11 cellular contexts compared by ENCODE assay signal in the genomic region with DNA sequence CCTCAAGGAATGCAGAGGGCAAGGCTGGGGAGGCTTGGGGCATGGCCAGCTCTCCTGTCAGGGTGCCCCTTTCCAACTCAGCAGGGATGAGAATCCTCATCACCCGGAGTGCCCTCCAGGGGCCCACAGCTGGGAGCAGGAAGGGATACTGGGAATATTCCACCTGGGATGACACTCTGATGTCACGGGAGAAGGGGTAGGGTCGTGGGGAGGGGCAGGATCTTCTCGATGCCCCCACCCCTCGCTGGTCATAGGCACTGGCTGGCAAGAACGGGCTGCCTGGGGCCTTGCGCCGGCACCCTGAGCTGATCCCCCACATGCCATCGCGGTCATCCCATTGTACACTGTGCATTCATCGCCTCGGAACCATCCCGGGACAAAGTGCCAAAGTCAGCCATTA. TPM values are rescaled to one million over a fixed set of nuclear protein-coding genes. Genes with fewer than 3 reads are reported as not detected.
A peak's percentile ranks its signal among the peaks of the same experiment; 100 is the strongest.
DNase-seq lines count a peak whose midpoint lies in the region; ATAC-seq and TF ChIP-seq lines count a peak whose summit lies in the region.
"Had no signal": no experiment of that assay in that cellular context is flagged by ENCODE, and none has a peak within 500 bp of the region (broad histone marks: within the 10 kb centered on the region; RNA-seq: fewer than 3 reads in every experiment).

No MANE protein-coding gene starts in this region.

- DNase-seq in heart right ventricle (no peak), Right ventricle myocardium inferior (ENCODE audit: missing footprints) (no peak), HCT116 (ENCODE audit: low read depth, low spot score) (no peak), mesenchymal stem cell (no peak), testis (no peak), upper lobe of right lung (no peak)
- DNase-seq in stimulated activated CD4-positive, alpha-beta T cell treated with anti-CD3 and anti-CD28 coated beads, Interleukin-15, amount 100 ng/mL, for 24 hours = no peak
- DNase-seq: DMS153 had no signal

- no peaks in the 10 kb centered on the region for H4K20me1 ChIP-seq in HCT116 (ENCODE audit: insufficient read depth)

- BruUV-seq in HCT116 (replicated peaks; lab: Mats Ljungman, UMichigan) = no TSS peak

- H3K4me1 ChIP-seq in heart right ventricle = peaks cover 0 to 10% (median 0%) of the 10 kb centered on the region in 9 donors
- H3K4me1 ChIP-seq in HCT116 (ENCODE audit: control insufficient read depth in 1 of 2, insufficient read depth in 2 of 2, low read length in 2 of 2) = no peaks in the 10 kb centered on the region
- H3K4me1 ChIP-seq in mesenchymal stem cell (ENCODE audit: control insufficient read depth, insufficient read depth, low read depth, low read length) = peaks cover 13% of the 10 kb centered on the region
- peaks cover 7% of the 10 kb centered on the region for H3K4me1 ChIP-seq in testis
- no peaks in the 10 kb centered on the region for H3K4me1 ChIP-seq in upper lobe of right lung

- H3K4ac ChIP-seq in mesenchymal stem cell (ENCODE audit: low read depth in 1 of 2, low read length in 2 of 2) = no peak overlapping the region

- H2AFZ ChIP-seq in HCT116 (ENCODE audit: low read depth, low read length, poor library complexity, severe bottlenecking) (no peak overlapping the region), mesenchymal stem cell (ENCODE audit: low read depth, low read length) (no peak overlapping the region)

- H3K27me3 ChIP-seq in heart right ventricle (no peaks in the 10 kb centered on the region), HCT116 (ENCODE audit: insufficient read depth, low read length) (peaks cover 18% of the 10 kb centered on the region; the same call in 1 of the 2 replicates), mesenchymal stem cell (ENCODE audit: control insufficient read depth in 1 of 2, insufficient read depth in 1 of 2, low read length in 2 of 2) (peaks cover 8 to 14% of the 10 kb centered on the region in 2 experiments), testis (no peaks in the 10 kb centered on the region), upper lobe of right lung (no peaks in the 10 kb centered on the region)

- no peak overlapping the region for H3K23ac ChIP-seq in mesenchymal stem cell (ENCODE audit: low read length in 2 of 2)

- peak overlapping the region; percentile 18 for H2AK5ac ChIP-seq in mesenchymal stem cell (ENCODE audit: low read length, severe bottlenecking)

- H2BK12ac ChIP-seq in mesenchymal stem cell (ENCODE audit: low read length in 2 of 2) = peak overlapping the region in 1 of 2 experiments; percentile 10

- H3K9me3 ChIP-seq in heart right ventricle (peaks cover 0 to 3% (median 0%) of the 10 kb centered on the region in 11 donors), HCT116 (ENCODE audit: control insufficient read depth in 1 of 2, insufficient read depth in 1 of 2, low read depth in 1 of 2, low read length in 2 of 2) (no peaks in the 10 kb centered on the region), mesenchymal stem cell (ENCODE audit: control insufficient read depth, low read length) (no peaks in the 10 kb centered on the region), testis (no peaks in the 10 kb centered on the region), upper lobe of right lung (no peaks in the 10 kb centered on the region)

- H3K4me2 ChIP-seq in HCT116 (ENCODE audit: low read length) (no peak overlapping the region), mesenchymal stem cell (ENCODE audit: low read length, poor library complexity, severe bottlenecking) (no peak overlapping the region)

- H2BK15ac ChIP-seq in mesenchymal stem cell (ENCODE audit: low read depth, poor library complexity, severe bottlenecking) = no peak overlapping the region

- intact Hi-C loops in heart right ventricle (cut with DNase I) (loop anchor here (1.0 to 10.0 kb wide), 16 partner anchors 93 to 1008 kb away; partner anchors contain the start of gene THBD (in 1 of the 10)), Right ventricle myocardium inferior (cut with DNase I) (loop anchor here (1.0 to 5.0 kb wide), 3 partner anchors 93 to 649 kb away; no protein-coding TSS in a partner anchor), HCT116 (cut with micrococcal nuclease) (loop anchor here (1.0 to 5.0 kb wide), 2 partner anchors 649 to 1003 kb away; no protein-coding TSS in a partner anchor), testis (cut with DNase I; ENCODE audit: low total_unique reads) (loop anchor here (10.0 kb wide), 2 partner anchors 295 to 645 kb away; partner anchors contain the start of gene THBD), upper lobe of right lung (cut with DNase I) (loop anchor here (5.0 to 10.0 kb wide), 2 partner anchors 95 to 643 kb away; no protein-coding TSS in a partner anchor)

- TF ChIP-seq POLR2A in HCT116 (IDR thresholded peaks at IDR 0.05; ENCODE audit: borderline replicate concordance, extremely low read depth, insufficient read depth, insufficient read length) (no peak), testis (IDR thresholded peaks at IDR 0.05) (no peak)

- peak overlapping the region; percentile 1 for H2BK5ac ChIP-seq in mesenchymal stem cell (ENCODE audit: low read depth, low read length, poor library complexity, severe bottlenecking)

- no peak overlapping the region for H3K14ac ChIP-seq in mesenchymal stem cell (ENCODE audit: low read length in 2 of 2)

- H3K9me2 ChIP-seq in HCT116 (ENCODE audit: insufficient read depth) = no peaks in the 10 kb centered on the region

- no peak overlapping the region for H4K91ac ChIP-seq in mesenchymal stem cell (ENCODE audit: low read length)

- TF ChIP-seq RAD21 in HCT116 (IDR thresholded peaks at IDR 0.05; ENCODE audit: low read depth) = no peak

- H3K18ac ChIP-seq in mesenchymal stem cell (ENCODE audit: low read depth in 1 of 2, low read length in 2 of 2) = no peak overlapping the region

- no peak overlapping the region for H3K27ac ChIP-seq in heart right ventricle
- H3K27ac ChIP-seq in HCT116 (ENCODE audit: low read depth, low read length) = no peak overlapping the region
- no peak overlapping the region for H3K27ac ChIP-seq in mesenchymal stem cell (ENCODE audit: low read length, poor library complexity, severe bottlenecking)
- H3K27ac ChIP-seq in testis = peak overlapping the region; percentile 44 to 65
- no peak overlapping the region for H3K27ac ChIP-seq in upper lobe of right lung
- H3K27ac ChIP-seq: C4-2B, HL-60 had no signal

- RAD21 ChIA-PET in HCT116 (lab: Charles Lee; ENCODE audit: low non-redundant PET in 1 of 2, low total read pairs in 2 of 2, uncharacterized antibody in 2 of 2, unreplicated experiment in 2 of 2) = interaction anchor here (0.6 to 2.1 kb wide), 4 partner anchors 10 to 847 kb away, joined by 4 to 9 read pairs (median 5); no protein-coding TSS in a partner anchor

- TF ChIP-seq CTCF in heart right ventricle (IDR thresholded peaks at IDR 0.05) (no peak), HCT116 (IDR thresholded peaks at IDR 0.05 in 2 of 3, conservative IDR thresholded peaks at IDR 0.05 in 1 of 3; ENCODE audit: borderline replicate concordance in 1 of 3, insufficient read depth in 1 of 3, low read depth in 2 of 3, low read length in 2 of 3) (no peak), testis (IDR thresholded peaks at IDR 0.05) (no peak), upper lobe of right lung (IDR thresholded peaks at IDR 0.05) (no peak)

- H2BK120ac ChIP-seq in mesenchymal stem cell (ENCODE audit: low read depth, low read length) = no peak overlapping the region

- WGBS in heart right ventricle, 2 donors = 77% methylated on average over 13 of the region's 13 CpGs
- WGBS in mesenchymal stem cell = 72% methylated on average over 13 of the region's 13 CpGs
- WGBS in testis, 2 donors = 84 to 87% methylated on average over 4 to 13 of the region's 13 CpGs

- H3K4me3 ChIP-seq in heart right ventricle (no peak overlapping the region), HCT116 (replicated peaks in 1 of 2; ENCODE audit: low read depth in 1 of 2, low read length in 2 of 2) (no peak overlapping the region), mesenchymal stem cell (ENCODE audit: insufficient read depth in 1 of 2, low read depth in 1 of 2, low read length in 2 of 2) (no peak overlapping the region), testis (no peak overlapping the region), upper lobe of right lung (no peak overlapping the region)

- peaks cover 2% of the 10 kb centered on the region for H3K79me1 ChIP-seq in mesenchymal stem cell (replicated peaks; ENCODE audit: low read length, poor library complexity, severe bottlenecking)

- CTCF ChIA-PET in HCT116 (lab: Charles Lee) = interaction anchor here (0.7 to 3.9 kb wide), 9 partner anchors 10 to 1006 kb away, joined by 3 to 70 read pairs (median 4); partner anchors contain the start of gene NXT1

- POLR2A ChIA-PET in HCT116 (lab: Charles Lee) = interaction anchor here (1.3 to 2.3 kb wide), 2 partner anchors 10 to 648 kb away, joined by 6 to 8 read pairs; no protein-coding TSS in a partner anchor

- ATAC-seq in heart right ventricle (peak in 5 of 8 donors; percentile 7 to 38 (median 13)), Right ventricle myocardium inferior (no peak), HCT116 (peak; percentile 35), upper lobe of right lung (no peak)
- ATAC-seq: CD8-positive, alpha-beta T cell had no signal

- H3K9ac ChIP-seq in HCT116 (ENCODE audit: low read length) (no peak overlapping the region), mesenchymal stem cell (ENCODE audit: low read length) (peak overlapping the region; percentile 28)

- no peaks in the 10 kb centered on the region for H3K79me2 ChIP-seq in HCT116 (ENCODE audit: insufficient read depth, low read length)

- H3K36me3 ChIP-seq in heart right ventricle (no peaks in the 10 kb centered on the region), HCT116 (ENCODE audit: control insufficient read depth in 1 of 2, insufficient read depth in 2 of 2, low read length in 2 of 2) (no peaks in the 10 kb centered on the region), mesenchymal stem cell (ENCODE audit: control insufficient read depth in 1 of 2, insufficient read depth in 2 of 2, low read depth in 1 of 2, low read length in 2 of 2) (no peaks in the 10 kb centered on the region), testis (ENCODE audit: low read depth, missing control alignments) (no peaks in the 10 kb centered on the region), upper lobe of right lung (no peaks in the 10 kb centered on the region)

- no peak overlapping the region for H4K8ac ChIP-seq in mesenchymal stem cell (ENCODE audit: low read length)

RNA-seq across cellular contexts. Expression of gene NXT1, which starts 10.6 kb away (rescaled TPM):
- total RNA-seq in heart right ventricle (10 to 100 TPM in 2 of 10 donors, 1 to 10 TPM in 8; 4.5 to 12.9 (median 6.5) TPM), Right ventricle myocardium inferior (6.5 TPM), HCT116 (2021; ENCODE audit: unreplicated experiment) (29.9 TPM), testis (10 to 100 TPM; 40.3 to 48.0 TPM), upper lobe of right lung (16.2 TPM)
- polyA plus RNA-seq in heart right ventricle (10 to 100 TPM in 1 of 2 donors, 1 to 10 TPM in 1; 6.6 to 21.3 TPM), testis (ENCODE audit: insufficient read depth, low read depth, low replicate concordance) (26.3 TPM)
- polyA plus RNA-seq in HCT116 (2012) = 27.1 and 27.5 TPM in 2 replicates
- 17.2 TPM for polyA plus RNA-seq in mesenchymal stem cell (2013, experiment 1 of 2)
- 18.1 TPM for polyA plus RNA-seq in mesenchymal stem cell (2013, experiment 2 of 2)

RNA-seq across cellular contexts. Expression of gene GZF1, which starts 22.0 kb away (rescaled TPM):
- total RNA-seq in heart right ventricle (10 to 100 TPM; 20.6 to 42.7 (median 28.8) TPM), Right ventricle myocardium inferior (20.6 TPM), HCT116 (2021; ENCODE audit: unreplicated experiment) (10.4 TPM), testis (10 to 100 TPM; 46.1 to 47.4 TPM), upper lobe of right lung (12.5 TPM)
- polyA plus RNA-seq in heart right ventricle (10 to 100 TPM in 1 of 2 donors, 1 to 10 TPM in 1; 8.6 to 10.0 TPM), testis (ENCODE audit: insufficient read depth, low read depth, low replicate concordance) (32.4 TPM)
- polyA plus RNA-seq in HCT116 (2012) = 15.8 and 17.9 TPM in 2 replicates
- 5.8 TPM for polyA plus RNA-seq in mesenchymal stem cell (2013, experiment 1 of 2)
- polyA plus RNA-seq in mesenchymal stem cell (2013, experiment 2 of 2) = 6.2 TPM

Comparison
In these comparisons a context has a peak if more than half of its experiments do, and no peak if none do; other contexts are left out.
1. ATAC-seq: peak in heart right ventricle (5 of 8) and HCT116 (single experiment); none in Right ventricle myocardium inferior (single experiment) and upper lobe of right lung (single experiment).
2. H3K27ac ChIP-seq: peak in testis (2 of 2); none in heart right ventricle (0 of 10), HCT116 (single experiment), mesenchymal stem cell (single experiment) and upper lobe of right lung (single experiment).